12 cellular contexts compared by ENCODE assay signal in the genomic region with DNA sequence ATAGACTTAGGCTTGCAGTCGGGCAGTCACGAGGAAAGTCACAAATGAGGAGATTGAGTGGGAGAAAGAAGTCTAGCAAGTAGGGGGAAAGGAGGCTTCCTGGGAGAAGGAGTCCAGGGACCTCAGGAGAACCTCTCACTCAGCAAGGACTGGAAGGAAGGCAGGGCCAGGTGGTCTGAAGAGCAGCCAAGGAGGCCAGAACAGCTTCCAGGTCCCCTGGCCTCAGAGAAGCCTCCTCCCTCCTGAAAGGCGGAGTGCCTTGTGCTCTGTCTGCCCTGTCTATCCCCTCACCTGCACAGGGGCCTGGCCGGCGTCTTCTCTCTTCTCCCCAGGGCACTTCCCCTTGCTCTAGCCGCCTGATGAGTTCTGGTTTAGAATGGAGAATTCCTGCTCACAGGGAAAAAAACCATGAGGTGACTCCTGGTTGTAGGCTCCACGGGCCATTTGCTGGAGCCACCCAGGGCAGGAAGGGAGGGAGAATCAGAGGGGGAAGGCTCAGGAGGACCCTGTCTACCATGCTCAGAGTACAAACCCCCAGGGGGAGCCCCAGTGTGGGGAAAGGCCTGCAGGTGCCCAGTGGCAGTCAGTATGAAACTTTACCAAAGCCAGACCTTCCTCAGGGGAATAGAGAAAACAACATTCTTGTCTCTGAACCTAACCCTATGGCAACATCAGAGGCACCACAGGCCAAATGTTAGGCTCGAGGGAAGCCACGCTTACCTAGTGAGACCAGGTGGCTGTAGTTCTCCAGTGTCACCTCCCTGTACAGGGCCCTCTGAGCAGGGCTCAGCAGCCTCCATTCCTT. TPM values are rescaled to one million over a fixed set of nuclear protein-coding genes. Genes with fewer than 3 reads are reported as not detected.
DNase-seq lines count a peak whose midpoint lies in the region; ATAC-seq and TF ChIP-seq lines count a peak whose summit lies in the region.
"Had no signal": no experiment of that assay in that cellular context is flagged by ENCODE, and none has a peak within 500 bp of the region (broad histone marks: within the 10 kb centered on the region; RNA-seq: fewer than 3 reads in every experiment).

No MANE protein-coding gene starts in this region.

- no peak overlapping the region for H3K4me3 Mint-ChIP-seq in GM23338
- H3K4me3 Mint-ChIP-seq: activated CD8-positive, alpha-beta T cell treated with anti-CD3 and anti-CD28 coated beads for 36 hours had no signal

- no peak overlapping the region for H3K4me2 ChIP-seq in GM23338

- H3K27me3 ChIP-seq in GM23338 (ENCODE audit: insufficient read depth) (no peaks in the 10 kb centered on the region), MG63 (no peaks in the 10 kb centered on the region), lower lobe of right lung (ENCODE audit: low read depth) (no peaks in the 10 kb centered on the region)

- H3K4me1 ChIP-seq in GM23338 (ENCODE audit: insufficient read depth): 0 out of 2 replicates have a peak, but pooled peaks cover 3% of the 10 kb centered on the region
- no peaks in the 10 kb centered on the region for H3K4me1 ChIP-seq in lower lobe of right lung

- no peak overlapping the region for H3K27ac ChIP-seq in GM23338 (ENCODE audit: low read depth)
- H3K27ac ChIP-seq in lower lobe of right lung: no peak overlapping the region
- H3K27ac ChIP-seq: skin epidermis had no signal

- intact Hi-C loops in lower lobe of right lung (cut with DNase I): no loop called here

- H3K9me2 ChIP-seq in GM23338 (ENCODE audit: insufficient read depth): no peaks in the 10 kb centered on the region

- peak; percentile 72 for ATAC-seq in GM18867 (IDR thresholded peaks at IDR 0.05; ENCODE audit: unreplicated experiment)
- peak; percentile 85 for ATAC-seq in GM23338
- ATAC-seq in HG03558 (IDR thresholded peaks at IDR 0.05; ENCODE audit: extremely low read depth, unreplicated experiment): peak; percentile 79
- ATAC-seq in lower lobe of right lung: no peak
- ATAC-seq: activated CD8-positive, alpha-beta T cell treated with anti-CD3 and anti-CD28 coated beads for 36 hours; left cardiac atrium had no signal

- H2AFZ ChIP-seq in GM23338: no peak overlapping the region

- H3K4me3 ChIP-seq in GM23338 (no peak overlapping the region), MG63 (no peak overlapping the region), lower lobe of right lung (no peak overlapping the region)
- H3K4me3 ChIP-seq: skin epidermis had no signal

- H3K79me2 ChIP-seq in GM23338 (replicated peaks; ENCODE audit: insufficient read depth): no peaks in the 10 kb centered on the region

- no peak overlapping the region; the same call in 1 of the 2 replicates for H3K27ac Mint-ChIP-seq in GM23338
- H3K27ac Mint-ChIP-seq: activated CD8-positive, alpha-beta T cell treated with anti-CD3 and anti-CD28 coated beads for 36 hours had no signal

- DNase-seq in GM23338 (ENCODE audit: low spot score) (peak; percentile 25), iPS-NIHi7 (ENCODE audit: extremely low spot score) (peak; percentile 24), activated gamma-delta T cell (lab: John Stamatoyannopoulos, UW) (no peak), MG63 (no peak), islet precursor cell (no peak), lower lobe of right lung (no peak)
- DNase-seq: activated CD8-positive, alpha-beta T cell treated with anti-CD3 and anti-CD28 coated beads for 36 hours; effector CD8-positive, alpha-beta T cell; left cardiac atrium had no signal

- H3K9me3 Mint-ChIP-seq in GM23338: peaks cover 3% of the 10 kb centered on the region; the same call in 2 of the 3 replicates

- H3K36me3 ChIP-seq in GM23338 (ENCODE audit: insufficient read depth) (no peaks in the 10 kb centered on the region), MG63 (peaks cover 3% of the 10 kb centered on the region), lower lobe of right lung (peaks cover 48% of the 10 kb centered on the region)

- TF ChIP-seq CTCF in GM23338 (conservative IDR thresholded peaks at IDR 0.05; ENCODE audit: low read depth in 2 of 2) (peak; percentile 29 to 33; a peak in 2 of 4 replicates), lower lobe of right lung (IDR thresholded peaks at IDR 0.05) (no peak)

- peaks cover 18% of the 10 kb centered on the region for H3K36me3 Mint-ChIP-seq in GM23338 (ENCODE audit: low read depth)

- H3K9me3 ChIP-seq in MG63 (no peaks in the 10 kb centered on the region), lower lobe of right lung (no peaks in the 10 kb centered on the region)

- peaks cover 3% of the 10 kb centered on the region for H3K27me3 Mint-ChIP-seq in GM23338 (ENCODE audit: insufficient read depth, low read depth, poor library complexity)
- H3K27me3 Mint-ChIP-seq: activated CD8-positive, alpha-beta T cell treated with anti-CD3 and anti-CD28 coated beads for 36 hours had no signal

- peaks cover 4% of the 10 kb centered on the region; the same call in 1 of the 2 replicates for H4K20me1 ChIP-seq in GM23338 (replicated peaks; ENCODE audit: insufficient read depth)

- H3K4me1 Mint-ChIP-seq in GM23338: peaks cover 11% of the 10 kb centered on the region

- H3F3A ChIP-seq in GM23338 (replicated peaks; ENCODE audit: low read depth): no peaks in the 10 kb centered on the region

TF ChIP-seq in GM23338, 12 proteins besides CTCF, POLR2A, EP300 and RAD21:
- TF ChIP-seq, protein P1, sequence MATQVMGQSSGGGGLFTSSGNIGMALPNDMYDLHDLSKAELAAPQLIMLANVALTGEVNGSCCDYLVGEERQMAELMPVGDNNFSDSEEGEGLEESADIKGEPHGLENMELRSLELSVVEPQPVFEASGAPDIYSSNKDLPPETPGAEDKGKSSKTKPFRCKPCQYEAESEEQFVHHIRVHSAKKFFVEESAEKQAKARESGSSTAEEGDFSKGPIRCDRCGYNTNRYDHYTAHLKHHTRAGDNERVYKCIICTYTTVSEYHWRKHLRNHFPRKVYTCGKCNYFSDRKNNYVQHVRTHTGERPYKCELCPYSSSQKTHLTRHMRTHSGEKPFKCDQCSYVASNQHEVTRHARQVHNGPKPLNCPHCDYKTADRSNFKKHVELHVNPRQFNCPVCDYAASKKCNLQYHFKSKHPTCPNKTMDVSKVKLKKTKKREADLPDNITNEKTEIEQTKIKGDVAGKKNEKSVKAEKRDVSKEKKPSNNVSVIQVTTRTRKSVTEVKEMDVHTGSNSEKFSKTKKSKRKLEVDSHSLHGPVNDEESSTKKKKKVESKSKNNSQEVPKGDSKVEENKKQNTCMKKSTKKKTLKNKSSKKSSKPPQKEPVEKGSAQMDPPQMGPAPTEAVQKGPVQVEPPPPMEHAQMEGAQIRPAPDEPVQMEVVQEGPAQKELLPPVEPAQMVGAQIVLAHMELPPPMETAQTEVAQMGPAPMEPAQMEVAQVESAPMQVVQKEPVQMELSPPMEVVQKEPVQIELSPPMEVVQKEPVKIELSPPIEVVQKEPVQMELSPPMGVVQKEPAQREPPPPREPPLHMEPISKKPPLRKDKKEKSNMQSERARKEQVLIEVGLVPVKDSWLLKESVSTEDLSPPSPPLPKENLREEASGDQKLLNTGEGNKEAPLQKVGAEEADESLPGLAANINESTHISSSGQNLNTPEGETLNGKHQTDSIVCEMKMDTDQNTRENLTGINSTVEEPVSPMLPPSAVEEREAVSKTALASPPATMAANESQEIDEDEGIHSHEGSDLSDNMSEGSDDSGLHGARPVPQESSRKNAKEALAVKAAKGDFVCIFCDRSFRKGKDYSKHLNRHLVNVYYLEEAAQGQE (IDR thresholded peaks at IDR 0.05; ENCODE audit: unreplicated experiment): no peak
- TF ChIP-seq ZNF114 (CRISPR knock-in tag; IDR thresholded peaks at IDR 0.05): no peak
- no peak for TF ChIP-seq EZH2phosphoT487 (IDR thresholded peaks at IDR 0.05; ENCODE audit: unreplicated experiment)
- TF ChIP-seq EZH2 (IDR thresholded peaks at IDR 0.05; ENCODE audit: low read depth, unreplicated experiment): no peak
- TF ChIP-seq ZNF331 (CRISPR knock-in tag; IDR thresholded peaks at IDR 0.05; ENCODE audit: low read depth): no peak
- no peak for TF ChIP-seq CREB1 (CRISPR knock-in tag; IDR thresholded peaks at IDR 0.05; ENCODE audit: low read depth)
- no peak for TF ChIP-seq ETS1 (IDR thresholded peaks at IDR 0.05)
- TF ChIP-seq JUNB (IDR thresholded peaks at IDR 0.05; ENCODE audit: unreplicated experiment): no peak
- no peak for TF ChIP-seq NANOG (IDR thresholded peaks at IDR 0.05; ENCODE audit: borderline replicate concordance)

RNA-seq across cellular contexts. Expression of gene ZNF337, which starts 11.2 kb away (rescaled TPM):
- total RNA-seq in GM23338 (2014; rRNA removed; shearing (Covaris generic)): 6.3 TPM in 2 replicates
- 0.61 and 2.1 TPM in 2 replicates for polyA plus RNA-seq in GM23338 (2016; fragmentation: Nextera tagmentation; extraction: Ambion mirVana)
- total RNA-seq in MG63 (2014; rRNA removed; shearing (Covaris generic); ENCODE audit: low replicate concordance): 3.7 and 7.8 TPM in 2 replicates
- 14.1 TPM for total RNA-seq in lower lobe of right lung

Comparison
In these comparisons a context has a peak if more than half of its experiments do, and no peak if none do; other contexts are left out.
1. ATAC-seq: peak in GM18867 (single experiment), GM23338 (single experiment) and HG03558 (single experiment); none in lower lobe of right lung (0 of 2).
2. DNase-seq: peak in GM23338 (single experiment) and iPS-NIHi7 (single experiment); none in activated gamma-delta T cell (single experiment), MG63 (single experiment), islet precursor cell (single experiment) and lower lobe of right lung (single experiment).